ENCODE assay signal across 19 cellular contexts in the genomic region with DNA sequence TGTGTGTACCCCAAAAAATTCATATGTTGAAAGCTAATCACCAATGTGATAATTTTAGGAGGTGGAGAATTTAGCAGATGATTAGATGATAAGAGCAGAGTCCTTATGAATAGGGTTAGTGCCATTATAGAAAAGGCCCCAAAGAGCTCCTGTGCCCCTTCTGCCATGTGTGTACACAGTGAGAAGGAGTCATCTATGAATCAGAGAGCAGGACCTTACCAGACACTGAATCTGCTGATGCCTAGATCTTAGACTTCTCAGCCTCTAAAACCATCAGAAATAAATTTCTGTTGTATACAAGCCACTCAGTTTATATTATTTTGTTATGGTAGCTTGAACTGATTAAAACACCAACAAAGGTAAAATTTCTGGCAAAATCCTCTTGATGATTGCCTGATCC.
DNase-seq lines count a peak whose midpoint lies in the region; ATAC-seq and TF ChIP-seq lines count a peak whose summit lies in the region.
"Had no signal": no experiment of that assay in that cellular context is flagged by ENCODE, and none has a peak within 500 bp of the region (broad histone marks: within the 10 kb centered on the region; RNA-seq: fewer than 3 reads in every experiment).

No MANE protein-coding gene starts in this region.

- no peaks in the 10 kb centered on the region for H3K9me3 ChIP-seq in GM23248 (ENCODE audit: low read depth)
- no peaks in the 10 kb centered on the region for H3K9me3 ChIP-seq in mesenchymal stem cell (ENCODE audit: control insufficient read depth, low read length)
- H3K9me3 ChIP-seq in heart right ventricle = no peaks in the 10 kb centered on the region
- H3K9me3 ChIP-seq: HAP-1 had no signal

- in situ Hi-C loops in GM23248 (cut with MboI) = no loop called here

- H3K9ac ChIP-seq in GM23248 (no peak overlapping the region), mesenchymal stem cell (ENCODE audit: low read length) (peak overlapping the region; percentile 67)

- H3K27me3 ChIP-seq in GM23248 (replicated peaks; ENCODE audit: insufficient read depth) (no peaks in the 10 kb centered on the region), mesenchymal stem cell (ENCODE audit: control insufficient read depth in 1 of 2, insufficient read depth in 1 of 2, low read length in 2 of 2) (no peaks in the 10 kb centered on the region), heart right ventricle (no peaks in the 10 kb centered on the region)

- peak overlapping the region; percentile 83 to 88 for H2BK12ac ChIP-seq in mesenchymal stem cell (ENCODE audit: low read length in 2 of 2)

- H3K36me3 ChIP-seq in GM23248 (ENCODE audit: low read depth) (no peaks in the 10 kb centered on the region), mesenchymal stem cell (ENCODE audit: control insufficient read depth in 1 of 2, insufficient read depth in 2 of 2, low read depth in 1 of 2, low read length in 2 of 2) (no peaks in the 10 kb centered on the region), heart right ventricle (no peaks in the 10 kb centered on the region)
- H3K36me3 ChIP-seq: HAP-1 had no signal

- no peak overlapping the region for H2BK120ac ChIP-seq in mesenchymal stem cell (ENCODE audit: low read depth, low read length)

- H3K14ac ChIP-seq in mesenchymal stem cell (ENCODE audit: low read length in 2 of 2) = no peak overlapping the region

- H2AFZ ChIP-seq in GM23248 (0 out of 2 replicates have a peak overlapping the region, but pooled peaks have one; percentile 7), mesenchymal stem cell (ENCODE audit: low read depth, low read length) (no peak overlapping the region)

- DNase-seq in A172 (ENCODE audit: low spot score) = peak; percentile 26
- DNase-seq in GM23248 = peak; percentile 52
- DNase-seq in RPMI7951 (ENCODE audit: low read depth) = peak; percentile 5
- DNase-seq in mesenchymal stem cell = peak; percentile 23
- DNase-seq in heart right ventricle = no peak
- no peak for DNase-seq in effector CD8-positive, alpha-beta T cell (lab: John Stamatoyannopoulos, UW)
- DNase-seq: 8988T, C1 segment of cervical spinal cord, DMS79 treated with DMSO at 0.1 percent for 48 hours, NCI-H1048, NCI-H146, NCI-H2081, NCI-H510A treated with DMSO at 0.1 percent for 48 hours, SHP77 treated with DMSO at 0.1 percent for 48 hours had no signal

- no peaks in the 10 kb centered on the region for H3K79me2 ChIP-seq in GM23248 (ENCODE audit: insufficient read depth)

- peak overlapping the region in 1 of 2 experiments; percentile 91 for H3K4ac ChIP-seq in mesenchymal stem cell (ENCODE audit: low read depth in 1 of 2, low read length in 2 of 2)

- peaks cover 21% of the 10 kb centered on the region for H3K4me1 ChIP-seq in GM23248 (ENCODE audit: insufficient read depth)
- no peaks in the 10 kb centered on the region for H3K4me1 ChIP-seq in mesenchymal stem cell (ENCODE audit: control insufficient read depth, insufficient read depth, low read depth, low read length)
- no peaks in the 10 kb centered on the region for H3K4me1 ChIP-seq in heart right ventricle
- H3K4me1 ChIP-seq: HAP-1 had no signal

- peaks cover 21% of the 10 kb centered on the region for H3F3A ChIP-seq in GM23248 (ENCODE audit: insufficient read depth)

- ATAC-seq in HG03442 (IDR thresholded peaks at IDR 0.05; ENCODE audit: unreplicated experiment) = no peak
- no peak for ATAC-seq in heart right ventricle
- no peak for ATAC-seq in GM21447 (IDR thresholded peaks at IDR 0.05; ENCODE audit: unreplicated experiment)
- ATAC-seq: K562, Panc1 had no signal

- peak overlapping the region in 1 of 2 experiments; percentile 19 for H3K18ac ChIP-seq in mesenchymal stem cell (ENCODE audit: low read depth in 1 of 2, low read length in 2 of 2)

- no peak overlapping the region for H2BK15ac ChIP-seq in mesenchymal stem cell (ENCODE audit: low read depth, poor library complexity, severe bottlenecking)

- no peak overlapping the region for H3K27ac ChIP-seq in GM23248
- no peak overlapping the region for H3K27ac ChIP-seq in mesenchymal stem cell (ENCODE audit: low read length, poor library complexity, severe bottlenecking)
- no peak overlapping the region for H3K27ac ChIP-seq in heart right ventricle

- H4K20me1 ChIP-seq in GM23248 (ENCODE audit: insufficient read depth) = no peaks in the 10 kb centered on the region

- H2AK5ac ChIP-seq in mesenchymal stem cell (ENCODE audit: low read length, severe bottlenecking) = no peak overlapping the region

- no peak overlapping the region for H4K91ac ChIP-seq in mesenchymal stem cell (ENCODE audit: low read length)

- no peak overlapping the region for H3K23ac ChIP-seq in mesenchymal stem cell (ENCODE audit: low read length in 2 of 2)

- H3K4me2 ChIP-seq in GM23248 (ENCODE audit: unreplicated experiment) (peak overlapping the region; percentile 47), mesenchymal stem cell (ENCODE audit: low read length, poor library complexity, severe bottlenecking) (no peak overlapping the region)

- H3K4me3 ChIP-seq in GM23248 (no peak overlapping the region), mesenchymal stem cell (ENCODE audit: insufficient read depth in 1 of 2, low read depth in 1 of 2, low read length in 2 of 2) (no peak overlapping the region), heart right ventricle (no peak overlapping the region)
- H3K4me3 ChIP-seq: HAP-1, K562 had no signal

- H4K8ac ChIP-seq in mesenchymal stem cell (ENCODE audit: low read length) = no peak overlapping the region

- intact Hi-C loops in heart right ventricle (cut with DNase I) = no loop called here

- H3K9me2 ChIP-seq in GM23248 (ENCODE audit: insufficient read depth) = no peaks in the 10 kb centered on the region

- TF ChIP-seq CTCF in heart right ventricle (IDR thresholded peaks at IDR 0.05) = no peak

- no peaks in the 10 kb centered on the region for H3K79me1 ChIP-seq in mesenchymal stem cell (replicated peaks; ENCODE audit: low read length, poor library complexity, severe bottlenecking)

- H2BK5ac ChIP-seq in mesenchymal stem cell (ENCODE audit: low read depth, low read length, poor library complexity, severe bottlenecking) = no peak overlapping the region

Comparison
In these comparisons a context has a peak if more than half of its experiments do, and no peak if none do; other contexts are left out.
1. DNase-seq: peak in A172 (single experiment), GM23248 (single experiment), RPMI7951 (single experiment) and mesenchymal stem cell (single experiment); none in heart right ventricle (0 of 2) and effector CD8-positive, alpha-beta T cell (single experiment).